15 cellular contexts compared by ENCODE assay signal in genomic region chr11:80899381-80899780, GRCh38.
DNase-seq lines count a peak whose midpoint lies in the region; ATAC-seq, FAIRE-seq and TF ChIP-seq lines count a peak whose summit lies in the region.
"Had no signal": no experiment of that assay in that cellular context is flagged by ENCODE, and none has a peak within 500 bp of the region (broad histone marks: within the 10 kb centered on the region; RNA-seq: fewer than 3 reads in every experiment).

No MANE protein-coding gene starts in this region.

- H3K9me2 ChIP-seq in GM23248 (ENCODE audit: insufficient read depth), result no peaks in the 10 kb centered on the region

- H3K27ac Mint-ChIP-seq in activated CD4-positive, alpha-beta T cell treated with anti-CD3 and anti-CD28 coated beads for 36 hours, result no peak overlapping the region
- H3K27ac Mint-ChIP-seq: activated T-cell treated with anti-CD3 and anti-CD28 coated beads, Interleukin-2, amount 50 U/mL, for 72 hours; B cell; naive thymus-derived CD4-positive, alpha-beta T cell had no signal

- H3K27me3 Mint-ChIP-seq in activated CD4-positive, alpha-beta T cell treated with anti-CD3 and anti-CD28 coated beads for 36 hours, result no peaks in the 10 kb centered on the region
- H3K27me3 Mint-ChIP-seq: B cell; naive thymus-derived CD4-positive, alpha-beta T cell had no signal

- POLR2A ChIA-PET in HEK293T (lab: Yijun Ruan, JAX), result no interaction called here
- POLR2A ChIA-PET in activated CD4-positive, alpha-beta T cell treated with anti-CD3 and anti-CD28 coated beads for 36 hours (lab: Charles Lee), result no interaction called here

- H3K36me3 ChIP-seq in GM23248 (ENCODE audit: low read depth), result no peaks in the 10 kb centered on the region
- no peaks in the 10 kb centered on the region for H3K36me3 ChIP-seq in bronchial epithelial cell (ENCODE audit: control insufficient read depth, insufficient read depth, low read length)
- H3K36me3 ChIP-seq in neuronal stem cell (replicated peaks in 1 of 2; ENCODE audit: control insufficient read depth in 2 of 2, insufficient read depth in 2 of 2, low read length in 2 of 2), result no peaks in the 10 kb centered on the region

- FAIRE-seq in bronchial epithelial cell (lab: Jason Lieb, UNC), result no peak
- FAIRE-seq: colon had no signal

- H3K36me3 Mint-ChIP-seq in activated CD4-positive, alpha-beta T cell treated with anti-CD3 and anti-CD28 coated beads for 36 hours (ENCODE audit: low read depth), result no peaks in the 10 kb centered on the region
- H3K36me3 Mint-ChIP-seq: naive thymus-derived CD4-positive, alpha-beta T cell had no signal

- in situ Hi-C loops in GM23248 (cut with MboI), result no loop called here

- peaks cover 12% of the 10 kb centered on the region for H3K9me3 Mint-ChIP-seq in activated CD4-positive, alpha-beta T cell treated with anti-CD3 and anti-CD28 coated beads for 36 hours (ENCODE audit: low read depth)

- H3K23ac ChIP-seq in neuronal stem cell (ENCODE audit: low read depth, low read length, poor library complexity), result no peak overlapping the region

- no peak overlapping the region for H4K8ac ChIP-seq in neuronal stem cell (ENCODE audit: low read depth, low read length)

- no peak overlapping the region for H2AK5ac ChIP-seq in neuronal stem cell (ENCODE audit: low read depth, low read length)

- no peak overlapping the region for H2BK15ac ChIP-seq in neuronal stem cell (ENCODE audit: low read length)

- CTCF ChIA-PET in HEK293T (lab: Yijun Ruan, JAX), result no interaction called here
- CTCF ChIA-PET in activated CD4-positive, alpha-beta T cell treated with anti-CD3 and anti-CD28 coated beads for 36 hours (lab: Charles Lee), result no interaction called here

- no peak overlapping the region for H3K4me2 ChIP-seq in GM23248 (ENCODE audit: unreplicated experiment)
- no peak overlapping the region for H3K4me2 ChIP-seq in neuronal stem cell (ENCODE audit: insufficient read depth, low read length, poor library complexity, severe bottlenecking)

- H3K9ac ChIP-seq in GM23248 (no peak overlapping the region), neuronal stem cell (ENCODE audit: low read depth, low read length, poor library complexity) (no peak overlapping the region)

- no peaks in the 10 kb centered on the region for H3K79me2 ChIP-seq in GM23248 (ENCODE audit: insufficient read depth)

- no peaks in the 10 kb centered on the region for H3F3A ChIP-seq in GM23248 (ENCODE audit: insufficient read depth)

- 0 to 8% methylated on average over 1 of the region's 1 CpG for WGBS in GM23248 (ENCODE audit: low coverage in 1 of 2, low lambda C conversion rate in 2 of 2, missing lambda C conversion rate in 2 of 2), 2 experiments
- no CpG with 5 or more reads among the region's 1 CpG for WGBS in neuronal stem cell (ENCODE audit: extremely low coverage in 2 of 2, insufficient read length in 2 of 2, insufficient replicate concordance in 1 of 2), 2 donors

- no peaks in the 10 kb centered on the region for H3K79me1 ChIP-seq in neuronal stem cell (ENCODE audit: low read depth, low read length)

- no peaks in the 10 kb centered on the region for H3K9me3 ChIP-seq in GM23248 (ENCODE audit: low read depth)
- H3K9me3 ChIP-seq in neuronal stem cell (replicated peaks in 1 of 2; ENCODE audit: control insufficient read depth in 2 of 2, insufficient read depth in 1 of 2, low read depth in 1 of 2, low read length in 2 of 2), result no peaks in the 10 kb centered on the region

- no peak overlapping the region for H3K27ac ChIP-seq in GM23248
- no peak overlapping the region for H3K27ac ChIP-seq in neuronal stem cell (replicated peaks; ENCODE audit: low read length)

- intact Hi-C loops in activated CD4-positive, alpha-beta T cell treated with anti-CD3 and anti-CD28 coated beads for 36 hours (cut with DNase I, micrococcal nuclease), result no loop called here

- H3K14ac ChIP-seq in neuronal stem cell (ENCODE audit: low read length), result no peak overlapping the region

- no peak overlapping the region for H4K91ac ChIP-seq in neuronal stem cell (ENCODE audit: low read depth, low read length, poor library complexity)

- H3K4me1 ChIP-seq in GM23248 (ENCODE audit: insufficient read depth), result peaks cover 11% of the 10 kb centered on the region
- H3K4me1 ChIP-seq in neuronal stem cell (ENCODE audit: control insufficient read depth in 2 of 2, insufficient read depth in 1 of 2, low read depth in 1 of 2, low read length in 2 of 2), result no peaks in the 10 kb centered on the region

- no peak overlapping the region for H2BK120ac ChIP-seq in neuronal stem cell (ENCODE audit: low read depth, low read length)

- H3K27me3 ChIP-seq in GM23248 (replicated peaks; ENCODE audit: insufficient read depth) (no peaks in the 10 kb centered on the region), bronchial epithelial cell (ENCODE audit: control insufficient read depth, insufficient read depth, low read length) (no peaks in the 10 kb centered on the region), neuronal stem cell (ENCODE audit: control insufficient read depth in 3 of 3, insufficient read depth in 3 of 3, low read depth in 1 of 3, low read length in 3 of 3) (no peaks in the 10 kb centered on the region)

- H2AFZ ChIP-seq in GM23248 (no peak overlapping the region), neuronal stem cell (ENCODE audit: low read length) (no peak overlapping the region)

- H3K4me1 Mint-ChIP-seq in activated CD4-positive, alpha-beta T cell treated with anti-CD3 and anti-CD28 coated beads for 36 hours, result no peaks in the 10 kb centered on the region
- H3K4me1 Mint-ChIP-seq: B cell had no signal

- TF ChIP-seq CTCF in bronchial epithelial cell (IDR thresholded peaks at IDR 0.05; ENCODE audit: insufficient read depth, low read length, severe bottlenecking), result no peak

- H3K4me3 Mint-ChIP-seq in activated CD4-positive, alpha-beta T cell treated with anti-CD3 and anti-CD28 coated beads for 36 hours, result no peak overlapping the region
- H3K4me3 Mint-ChIP-seq: activated T-cell treated with anti-CD3 and anti-CD28 coated beads, Interleukin-2, amount 50 U/mL, for 72 hours; B cell; naive thymus-derived CD4-positive, alpha-beta T cell had no signal

- no peak overlapping the region for H3K18ac ChIP-seq in neuronal stem cell (ENCODE audit: low read length)

- no peaks in the 10 kb centered on the region for H4K20me1 ChIP-seq in GM23248 (ENCODE audit: insufficient read depth)

- no peak overlapping the region for H3K4ac ChIP-seq in neuronal stem cell (ENCODE audit: low read length)

- no peak for ATAC-seq in HG02642 (IDR thresholded peaks at IDR 0.05; ENCODE audit: poor library complexity, unreplicated experiment)
- ATAC-seq in activated CD4-positive, alpha-beta T cell treated with anti-CD3 and anti-CD28 coated beads for 36 hours, result no peak
- ATAC-seq: activated T-cell treated with anti-CD3 and anti-CD28 coated beads, Interleukin-2, amount 50 U/mL, for 72 hours; naive thymus-derived CD4-positive, alpha-beta T cell; stimulated activated naive CD8-positive, alpha-beta T cell treated with anti-CD3 and anti-CD28 coated beads, Interleukin-15, Interleukin-2, amounts not matched to agents 100 U/mL and 50 U/mL, for 24 hours had no signal

- H3K4me3 ChIP-seq in GM23248 (no peak overlapping the region), bronchial epithelial cell (ENCODE audit: low read depth, low read length) (no peak overlapping the region), neuronal stem cell (ENCODE audit: low read length in 2 of 2) (no peak overlapping the region)

- DNase-seq in A172 (ENCODE audit: low spot score) (peak; percentile 10), GM23248 (peak; percentile 48), NCI-H1105 treated with DMSO at 0.1 percent for 48 hours (lab: John Stamatoyannopoulos, UW) (peak; percentile 69), bronchial epithelial cell (ENCODE audit: low read depth) (peak; percentile 92), neuronal stem cell (ENCODE audit: low spot score) (no peak), HEK293T (ENCODE audit: extremely low spot score) (no peak)
- no peak for DNase-seq in activated CD4-positive, alpha-beta T cell treated with anti-CD3 and anti-CD28 coated beads for 36 hours
- DNase-seq: activated T-cell treated with anti-CD3 and anti-CD28 coated beads, Interleukin-2, amount 50 U/mL, for 72 hours; GDM1; naive thymus-derived CD4-positive, alpha-beta T cell; NCI-H774; stimulated activated naive CD8-positive, alpha-beta T cell treated with anti-CD3 and anti-CD28 coated beads, Interleukin-15, Interleukin-2, amounts not matched to agents 100 U/mL and 50 U/mL, for 24 hours had no signal

- H2BK12ac ChIP-seq in neuronal stem cell (ENCODE audit: low read length), result no peak overlapping the region

- no peak overlapping the region for H2BK5ac ChIP-seq in neuronal stem cell (ENCODE audit: low read length)

TF ChIP-seq in HEK293T, 16 proteins besides CTCF, POLR2A, EP300 and RAD21:
- TF ChIP-seq FOXM1 (IDR thresholded peaks at IDR 0.05; ENCODE audit: borderline replicate concordance), result no peak
- no peak for TF ChIP-seq FOXA1 (IDR thresholded peaks at IDR 0.05)
- TF ChIP-seq L3MBTL2 (conservative IDR thresholded peaks at IDR 0.05), result no peak
- no peak for TF ChIP-seq SUZ12 (IDR thresholded peaks at IDR 0.05)
- TF ChIP-seq HDGF (IDR thresholded peaks at IDR 0.05; ENCODE audit: borderline replicate concordance), result no peak
- TF ChIP-seq FOXK2 (IDR thresholded peaks at IDR 0.05), result no peak
- TF ChIP-seq LEF1 (IDR thresholded peaks at IDR 0.05; ENCODE audit: borderline replicate concordance), result no peak
- no peak for TF ChIP-seq PKNOX1 (IDR thresholded peaks at IDR 0.05)
- TF ChIP-seq SP1 (IDR thresholded peaks at IDR 0.05), result no peak
- no peak for TF ChIP-seq NFRKB (IDR thresholded peaks at IDR 0.05)
- no peak for TF ChIP-seq BHLHE40 (IDR thresholded peaks at IDR 0.05; ENCODE audit: borderline replicate concordance)
- TF ChIP-seq ARNT (IDR thresholded peaks at IDR 0.05), result no peak
- TF ChIP-seq ELF4 (IDR thresholded peaks at IDR 0.05), result no peak
- no peak for TF ChIP-seq TARDBP (IDR thresholded peaks at IDR 0.05)
- TF ChIP-seq CTBP1 (IDR thresholded peaks at IDR 0.05; ENCODE audit: borderline replicate concordance), result no peak
- TF ChIP-seq ZNF384 (IDR thresholded peaks at IDR 0.05), result no peak

Comparison
In these comparisons a context has a peak if more than half of its experiments do, and no peak if none do; other contexts are left out.
1. DNase-seq: peak in A172 (single experiment), GM23248 (single experiment), NCI-H1105 treated with DMSO at 0.1 percent for 48 hours (single experiment) and bronchial epithelial cell (single experiment); none in neuronal stem cell (single experiment), HEK293T (single experiment) and activated CD4-positive, alpha-beta T cell treated with anti-CD3 and anti-CD28 coated beads for 36 hours (single experiment).